17 cellular contexts compared by ENCODE assay signal in genomic region chr11:11280826-11281225, GRCh38.
A peak's percentile ranks its signal among the peaks of the same experiment; 100 is the strongest.
DNase-seq lines count a peak whose midpoint lies in the region; ATAC-seq and TF ChIP-seq lines count a peak whose summit lies in the region.
"Had no signal": no experiment of that assay in that cellular context is flagged by ENCODE, and none has a peak within 500 bp of the region (broad histone marks: within the 10 kb centered on the region; RNA-seq: fewer than 3 reads in every experiment).

No MANE protein-coding gene starts in this region.

- H3K18ac ChIP-seq in IMR-90 (ENCODE audit: low read depth, low read length): peak overlapping the region; percentile 83

- POLR2A ChIA-PET in A673 (lab: Charles Lee; ENCODE audit: low non-redundant PET) (no interaction called here), IMR-90 (lab: Charles Lee; ENCODE audit: unreplicated experiment) (no interaction called here)

- H3K56ac ChIP-seq in IMR-90 (ENCODE audit: extremely low read depth, insufficient read depth, low read length): no peak overlapping the region

- peak overlapping the region; percentile 45 for H2AK5ac ChIP-seq in IMR-90 (ENCODE audit: low read depth, low read length)

- no peak overlapping the region for H3K9ac ChIP-seq in IMR-90 (ENCODE audit: low read depth, low read length)

- BruUV-seq in A673 (replicated peaks; lab: Mats Ljungman, UMichigan) (no TSS peak), IMR-90 (replicated peaks; lab: Mats Ljungman, UMichigan) (no TSS peak)

- intact Hi-C loops in A673 (cut with micrococcal nuclease; ENCODE audit: unreplicated experiment): no loop called here
- intact Hi-C loops in IMR-90 (cut with micrococcal nuclease): no loop called here

- H3K27me3 ChIP-seq in A673 (replicated peaks; ENCODE audit: insufficient read depth, low read depth, low read length, poor library complexity) (no peaks in the 10 kb centered on the region), IMR-90 (ENCODE audit: control insufficient read depth, insufficient read depth, low read length) (no peaks in the 10 kb centered on the region; the same call in 1 of the 2 replicates), WERI-Rb-1 (ENCODE audit: insufficient read depth, low read depth, severe bottlenecking) (no peaks in the 10 kb centered on the region)

- H2BK20ac ChIP-seq in IMR-90 (ENCODE audit: low read depth, low read length): peak overlapping the region; percentile 90

- H2BK5ac ChIP-seq in IMR-90 (ENCODE audit: low read depth, low read length, poor library complexity, severe bottlenecking): peak overlapping the region; percentile 67

- peak overlapping the region; percentile 98 for H3K27ac Mint-ChIP-seq in endothelial cell (ENCODE audit: unreplicated experiment)
- peak overlapping the region; percentile 95 for H3K27ac Mint-ChIP-seq in neural crest cell (ENCODE audit: unreplicated experiment)
- H3K27ac Mint-ChIP-seq: CD4-positive, CD25-positive, alpha-beta regulatory T cell had no signal

- no peak for TF ChIP-seq RAD21 in IMR-90 (IDR thresholded peaks at IDR 0.05; ENCODE audit: low read length)

- ATAC-seq in IMR-90 (ENCODE audit: low read depth): no peak
- ATAC-seq: HCT116 had no signal

- H3K9me1 ChIP-seq in IMR-90 (ENCODE audit: insufficient read depth, low read length): 0 out of 2 replicates have a peak, but pooled peaks cover 5% of the 10 kb centered on the region

- H3K79me1 ChIP-seq in IMR-90 (ENCODE audit: low read depth in 1 of 2, low read length in 2 of 2): no peaks in the 10 kb centered on the region

- H3K4me3 Mint-ChIP-seq in endothelial cell (ENCODE audit: unreplicated experiment) (no peak overlapping the region), neural crest cell (no peak overlapping the region)
- H3K4me3 Mint-ChIP-seq: CD4-positive, CD25-positive, alpha-beta regulatory T cell had no signal

- no peak overlapping the region for H2AK9ac ChIP-seq in IMR-90 (replicated peaks; ENCODE audit: low read depth, low read length, poor library complexity)

- WGBS in IMR-90 (ENCODE audit: extremely low coverage in 2 of 2, insufficient read length in 1 of 2), 2 experiments: no CpG with 5 or more reads among the region's 5 CpGs

- dilution Hi-C loops in IMR-90 (cut with HindIII; ENCODE audit: low sequenced_read_pairs, unreplicated experiment): no loop called here

- H3K36me3 ChIP-seq in A673 (ENCODE audit: insufficient read depth, low read length, poor library complexity, severe bottlenecking) (no peaks in the 10 kb centered on the region), IMR-90 (ENCODE audit: control insufficient read depth, insufficient read depth, low read length) (no peaks in the 10 kb centered on the region), WERI-Rb-1 (no peaks in the 10 kb centered on the region)

- peaks cover 54% of the 10 kb centered on the region for H3K4me1 Mint-ChIP-seq in endothelial cell (ENCODE audit: unreplicated experiment)
- peaks cover 24% of the 10 kb centered on the region for H3K4me1 Mint-ChIP-seq in neural crest cell

- CTCF ChIA-PET in A673 (lab: Charles Lee) (no interaction called here), IMR-90 (lab: Yijun Ruan, JAX) (no interaction called here)

- peak overlapping the region; percentile 48; the same call in 1 of the 3 replicates for H2BK15ac ChIP-seq in IMR-90 (ENCODE audit: low read depth, low read length)

- H3K4me2 ChIP-seq in IMR-90 (ENCODE audit: low read depth, low read length): no peak overlapping the region

- peak overlapping the region; percentile 93 to 99; a peak in 3 of 4 replicates for H4K8ac ChIP-seq in IMR-90 (ENCODE audit: low read depth in 2 of 2, low read length in 2 of 2)

- TF ChIP-seq POLR2A in IMR-90 (IDR thresholded peaks at IDR 0.05; ENCODE audit: low read depth, low read length): no peak

- H3K4me1 ChIP-seq in A673 (ENCODE audit: insufficient read depth, low read length, poor library complexity, severe bottlenecking) (peaks cover 24% of the 10 kb centered on the region), IMR-90 (ENCODE audit: control insufficient read depth, insufficient read depth, low read length) (peaks cover 10% of the 10 kb centered on the region)
- H3K4me1 ChIP-seq: Caco-2 had no signal

- peak overlapping the region; percentile 82 for H4K5ac ChIP-seq in IMR-90 (ENCODE audit: low read depth, low read length)

- H3K14ac ChIP-seq in IMR-90 (replicated peaks; ENCODE audit: low read depth, low read length): peak overlapping the region; percentile 97

- in situ Hi-C loops in IMR-90 (cut with MboI; ENCODE audit: low sequenced_read_pairs): no loop called here

- no peaks in the 10 kb centered on the region for H3K9me3 ChIP-seq in A673 (ENCODE audit: low read depth, low read length, poor library complexity, severe bottlenecking)
- H3K9me3 ChIP-seq in IMR-90 (ENCODE audit: control insufficient read depth, insufficient read depth, low read length): no peaks in the 10 kb centered on the region
- no peaks in the 10 kb centered on the region for H3K9me3 ChIP-seq in WERI-Rb-1 (ENCODE audit: severe bottlenecking)
- H3K9me3 ChIP-seq: Caco-2 had no signal

- H3K36me3 Mint-ChIP-seq in endothelial cell (ENCODE audit: low read depth, unreplicated experiment) (peaks cover 36% of the 10 kb centered on the region), neural crest cell (ENCODE audit: low read depth) (no peaks in the 10 kb centered on the region)
- H3K36me3 Mint-ChIP-seq: CD4-positive, CD25-positive, alpha-beta regulatory T cell had no signal

- H3K27me3 Mint-ChIP-seq in endothelial cell (ENCODE audit: unreplicated experiment) (peaks cover 2% of the 10 kb centered on the region), neural crest cell (ENCODE audit: low read depth) (no peaks in the 10 kb centered on the region)

- H2BK120ac ChIP-seq in IMR-90 (ENCODE audit: low read depth, low read length): peak overlapping the region; percentile 94

- H4K20me1 ChIP-seq in IMR-90 (ENCODE audit: insufficient read depth, low read length): no peaks in the 10 kb centered on the region

- H3K9me3 Mint-ChIP-seq in endothelial cell (ENCODE audit: unreplicated experiment) (no peaks in the 10 kb centered on the region), neural crest cell (no peaks in the 10 kb centered on the region)

- H3K27ac ChIP-seq in A673 (ENCODE audit: low read depth, low read length, poor library complexity, severe bottlenecking) (peak overlapping the region; percentile 89), IMR-90 (ENCODE audit: insufficient read depth, low read length) (peak overlapping the region; percentile 77; the same call in 1 of the 2 replicates), WERI-Rb-1 (no peak overlapping the region)
- H3K27ac ChIP-seq: HL-60 had no signal

- peak overlapping the region; percentile 96 for H4K91ac ChIP-seq in IMR-90 (ENCODE audit: insufficient read depth, low read depth, low read length)

- H3K4me3 ChIP-seq in A673 (ENCODE audit: low read depth, low read length, poor library complexity, severe bottlenecking) (no peak overlapping the region), IMR-90 (ENCODE audit: insufficient read depth, low read depth, low read length) (no peak overlapping the region), WERI-Rb-1 (ENCODE audit: low read depth, low read length) (no peak overlapping the region)

- TF ChIP-seq CTCF in A673 (conservative IDR thresholded peaks at IDR 0.05; ENCODE audit: low read depth, low read length) (no peak), IMR-90 (conservative IDR thresholded peaks at IDR 0.05; ENCODE audit: low read depth, low read length) (no peak), endothelial cell (IDR thresholded peaks at IDR 0.05; ENCODE audit: unreplicated experiment) (no peak), neural crest cell (conservative IDR thresholded peaks at IDR 0.05) (no peak), WERI-Rb-1 (IDR thresholded peaks at IDR 0.05; ENCODE audit: low read depth, low read length) (no peak)

- H3K23ac ChIP-seq in IMR-90 (ENCODE audit: low read depth, low read length): no peak overlapping the region

- H2AFZ ChIP-seq in IMR-90 (replicated peaks; ENCODE audit: low read length, poor library complexity): no peak overlapping the region

- no peak for DNase-seq in A673 (ENCODE audit: low spot score)
- no peak for DNase-seq in IMR-90
- no peak for DNase-seq in endothelial cell (ENCODE audit: low spot score)
- DNase-seq in neural crest cell (ENCODE audit: low read depth, low spot score): no peak
- DNase-seq in WERI-Rb-1: no peak
- DNase-seq in NCI-H1105 (lab: John Stamatoyannopoulos, UW): no peak
- no peak for DNase-seq in NK-92 (lab: John Stamatoyannopoulos, UW; ENCODE audit: unreplicated experiment)
- DNase-seq: ACHN; Caco-2; CD4-positive, CD25-positive, alpha-beta regulatory T cell; DMS79; KBM-7; NCI-H2081 treated with DMSO at 0.1 percent for 48 hours; NK-92 treated with Interleukin-12 subunit alpha and Interleukin-12 subunit beta, amount 100 ng/mL, for 24 hours; SHP77 treated with DMSO at 0.1 percent for 48 hours had no signal

- H3K4ac ChIP-seq in IMR-90 (ENCODE audit: low read depth, low read length): peak overlapping the region; percentile 93

TF ChIP-seq in IMR-90, 13 proteins besides CTCF, POLR2A, EP300 and RAD21 (continues in another document):
- TF ChIP-seq MXI1 (IDR thresholded peaks at IDR 0.05; ENCODE audit: borderline replicate concordance, low read depth, low read length) (no peak), CHD1 (IDR thresholded peaks at IDR 0.05; ENCODE audit: low read depth, low read length) (no peak), SMC3 (IDR thresholded peaks at IDR 0.05; ENCODE audit: low read depth, low read length) (no peak), RCOR1 (IDR thresholded peaks at IDR 0.05; ENCODE audit: insufficient replicate concordance, low read length) (no peak), USF2 (IDR thresholded peaks at IDR 0.05; ENCODE audit: low read depth, low read length) (no peak), BHLHE40 (IDR thresholded peaks at IDR 0.05; ENCODE audit: low read depth, low read length) (no peak), MAZ (IDR thresholded peaks at IDR 0.05; ENCODE audit: borderline replicate concordance, low read depth, low read length) (no peak), FOS (IDR thresholded peaks at IDR 0.05; ENCODE audit: low read depth, low read length) (no peak)
